Comparison of ENCODE assay signal across 24 cellular contexts in genomic region chr1:246709196-246709595, GRCh38. TPM values are rescaled to one million over a fixed set of nuclear protein-coding genes. Genes with fewer than 3 reads are reported as not detected.
DNase-seq lines count a peak whose midpoint lies in the region; ATAC-seq, FAIRE-seq and TF ChIP-seq lines count a peak whose summit lies in the region.
"Had no signal": no experiment of that assay in that cellular context is flagged by ENCODE, and none has a peak within 500 bp of the region (broad histone marks: within the 10 kb centered on the region; RNA-seq: fewer than 3 reads in every experiment).

No MANE protein-coding gene starts in this region.

- no peak overlapping the region for H3K4ac ChIP-seq in IMR-90 (ENCODE audit: low read depth, low read length)

- no peaks in the 10 kb centered on the region; the same call in 1 of the 2 replicates for H3K9me1 ChIP-seq in IMR-90 (ENCODE audit: insufficient read depth, low read length)
- H3K9me1 ChIP-seq in K562 (ENCODE audit: control insufficient read depth, insufficient read depth, low read length), result no peaks in the 10 kb centered on the region

- POLR2A ChIA-PET in IMR-90 (lab: Charles Lee; ENCODE audit: unreplicated experiment) (interaction anchor here (1.1 kb wide), 1 partner anchor 15 kb away, joined by 3 read pairs; the partner anchor contains the start of gene SCCPDH), K562 (lab: Yijun Ruan, JAX) (interaction anchor here (0.8 to 1.1 kb wide), 2 partner anchors 15 to 26 kb away, joined by 3 read pairs; partner anchors contain the start of gene SCCPDH)

- DNase-seq in IMR-90 (no peak), K562 (ENCODE audit: extremely low read depth in 1 of 4, low spot score in 3 of 4) (no peak), right lobe of liver (no peak), epidermal melanocyte (ENCODE audit: insufficient read length, low spot score) (no peak), NCI-H510A (lab: John Stamatoyannopoulos, UW) (no peak)
- DNase-seq: Calu3, DMS79 treated with DMSO at 0.1 percent for 48 hours, H9, HFFc6, NCI-H1092, NCI-H1436, NCI-H187 treated with DMSO at 0.1 percent for 48 hours, NCI-H2107, NCI-H524 treated with DMSO at 0.1 percent for 48 hours, NCI-H82, SHP77, T-helper 1 cell had no signal

- no peak overlapping the region for H4K8ac ChIP-seq in IMR-90 (ENCODE audit: low read depth in 2 of 2, low read length in 2 of 2)

- H4K20me1 ChIP-seq in IMR-90 (ENCODE audit: insufficient read depth, low read length) (no peaks in the 10 kb centered on the region), K562 (replicated peaks; ENCODE audit: control insufficient read depth, insufficient read depth, low read length) (no peaks in the 10 kb centered on the region)

- WGBS in IMR-90 (ENCODE audit: extremely low coverage in 2 of 2, insufficient read length in 1 of 2), 2 experiments, result 100% methylated on average over 2 of the region's 4 CpGs; no CpG with 5 or more reads in 1 of the 2 experiments
- 22% methylated on average over 4 of the region's 4 CpGs for WGBS in K562 (ENCODE audit: insufficient coverage, low coverage, missing lambda C conversion rate)
- WGBS in right lobe of liver (ENCODE audit: insufficient coverage, low coverage, low lambda C conversion rate, missing lambda C conversion rate), result 38% methylated on average over 4 of the region's 4 CpGs

- TF ChIP-seq RAD21 in IMR-90 (IDR thresholded peaks at IDR 0.05; ENCODE audit: low read length), result no peak
- TF ChIP-seq RAD21 in K562 (CRISPR knock-in tag; conservative IDR thresholded peaks at IDR 0.05 in 1 of 2, IDR thresholded peaks at IDR 0.05 in 1 of 2), result no peak

- H2BK5ac ChIP-seq in IMR-90 (ENCODE audit: low read depth, low read length, poor library complexity, severe bottlenecking), result no peak overlapping the region

- TF ChIP-seq CTCF in IMR-90 (conservative IDR thresholded peaks at IDR 0.05; ENCODE audit: low read depth, low read length) (no peak), K562 (IDR thresholded peaks at IDR 0.05 in 2 of 3, conservative IDR thresholded peaks at IDR 0.05 in 1 of 3; ENCODE audit: insufficient read depth in 2 of 3, low read depth in 1 of 3, low read length in 3 of 3) (no peak), right lobe of liver (IDR thresholded peaks at IDR 0.05) (no peak)

- intact Hi-C loops in IMR-90 (cut with micrococcal nuclease), result no loop called here
- intact Hi-C loops in K562 (cut with micrococcal nuclease), result no loop called here
- intact Hi-C loops in right lobe of liver (cut with DNase I), result no loop called here

- H3K56ac ChIP-seq in IMR-90 (ENCODE audit: extremely low read depth, insufficient read depth, low read length), result no peak overlapping the region

- no peak overlapping the region for H3K18ac ChIP-seq in IMR-90 (ENCODE audit: low read depth, low read length)

- H3K79me2 ChIP-seq in K562 (ENCODE audit: control insufficient read depth, insufficient read depth, low read length), result no peaks in the 10 kb centered on the region

- no peak overlapping the region; the same call in 1 of the 2 replicates for H4K91ac ChIP-seq in IMR-90 (ENCODE audit: insufficient read depth, low read depth, low read length)

- H3K36me3 ChIP-seq in IMR-90 (ENCODE audit: control insufficient read depth, insufficient read depth, low read length) (no peaks in the 10 kb centered on the region), K562 (ENCODE audit: control insufficient read depth, insufficient read depth, low read length) (no peaks in the 10 kb centered on the region), right lobe of liver (no peaks in the 10 kb centered on the region)

- TF ChIP-seq EP300 in K562 (IDR thresholded peaks at IDR 0.05; ENCODE audit: low read length), result no peak

- in situ Hi-C loops in IMR-90 (cut with MboI; ENCODE audit: low sequenced_read_pairs), result no loop called here
- in situ Hi-C loops in K562 (cut with MboI), result no loop called here

- TF ChIP-seq POLR2A in IMR-90 (IDR thresholded peaks at IDR 0.05; ENCODE audit: low read depth, low read length), result no peak
- TF ChIP-seq POLR2A in K562 (conservative IDR thresholded peaks at IDR 0.05), result no peak
- TF ChIP-seq POLR2A in right lobe of liver (IDR thresholded peaks at IDR 0.05), result no peak

- dilution Hi-C loops in IMR-90 (cut with HindIII; ENCODE audit: low sequenced_read_pairs, unreplicated experiment), result no loop called here

- H3K4me2 ChIP-seq in IMR-90 (ENCODE audit: low read depth, low read length), result no peak overlapping the region
- H3K4me2 ChIP-seq in K562 (ENCODE audit: insufficient read depth, low read length), result no peak overlapping the region
- H3K4me2 ChIP-seq: GM23338, KMS-11 had no signal

- no peak overlapping the region for H2AFZ ChIP-seq in IMR-90 (replicated peaks; ENCODE audit: low read length, poor library complexity)
- no peak overlapping the region for H2AFZ ChIP-seq in K562 (ENCODE audit: low read depth, low read length)
- H2AFZ ChIP-seq: GM23338 had no signal

- ATAC-seq in IMR-90 (ENCODE audit: low read depth), result no peak
- no peak for ATAC-seq in K562
- peak; percentile 60 to 78 (median 65) for ATAC-seq in right lobe of liver
- no peak for ATAC-seq in GM18502 (IDR thresholded peaks at IDR 0.05; ENCODE audit: poor library complexity, unreplicated experiment)
- no peak for ATAC-seq in GM21825 (IDR thresholded peaks at IDR 0.05; ENCODE audit: unreplicated experiment)
- ATAC-seq: GM23338 had no signal

- no peak overlapping the region for H3K23ac ChIP-seq in IMR-90 (ENCODE audit: low read depth, low read length)

- H2AK9ac ChIP-seq in IMR-90 (replicated peaks; ENCODE audit: low read depth, low read length, poor library complexity), result no peak overlapping the region

- H3K27me3 ChIP-seq in IMR-90 (ENCODE audit: control insufficient read depth, insufficient read depth, low read length) (peaks cover 2% of the 10 kb centered on the region; the same call in 1 of the 2 replicates), K562 (ENCODE audit: control insufficient read depth in 2 of 2, insufficient read depth in 2 of 2, low read length in 2 of 2) (no peaks in the 10 kb centered on the region; a peak in 1 of 5 replicates), right lobe of liver (no peaks in the 10 kb centered on the region)

- BruUV-seq in IMR-90 (replicated peaks; lab: Mats Ljungman, UMichigan) (no TSS peak), K562 (replicated peaks; lab: Mats Ljungman, UMichigan) (no TSS peak)

- no peak overlapping the region for H2BK20ac ChIP-seq in IMR-90 (ENCODE audit: low read depth, low read length)

- no peak overlapping the region for H3K14ac ChIP-seq in IMR-90 (replicated peaks; ENCODE audit: low read depth, low read length)

- FAIRE-seq in K562 (lab: Jason Lieb, UNC), result no peak
- FAIRE-seq: GM12892, HTR-8/SVneo had no signal

- H3K4me1 ChIP-seq in IMR-90 (ENCODE audit: control insufficient read depth, insufficient read depth, low read length) (peaks cover 5% of the 10 kb centered on the region), K562 (replicated peaks in 1 of 2; ENCODE audit: control insufficient read depth in 2 of 2, insufficient read depth in 2 of 2, low read length in 2 of 2) (no peaks in the 10 kb centered on the region), right lobe of liver (peaks cover 0 to 35% (median 10%) of the 10 kb centered on the region in 4 donors)

- H4K5ac ChIP-seq in IMR-90 (ENCODE audit: low read depth, low read length), result no peak overlapping the region

- H3K4me3 ChIP-seq in IMR-90 (ENCODE audit: insufficient read depth, low read depth, low read length), result no peak overlapping the region
- H3K4me3 ChIP-seq in K562, result no peak overlapping the region
- H3K4me3 ChIP-seq in right lobe of liver, result no peak overlapping the region
- H3K4me3 ChIP-seq: GM23338 had no signal

- H2BK15ac ChIP-seq in IMR-90 (ENCODE audit: low read depth, low read length), result no peak overlapping the region

- H3K27ac ChIP-seq in IMR-90 (ENCODE audit: insufficient read depth, low read length) (no peak overlapping the region), K562 (ENCODE audit: extremely low read depth, low read depth, low read length) (no peak overlapping the region), right lobe of liver (peak overlapping the region in 2 of 3 donors; percentile 61 to 78)
- H3K27ac ChIP-seq: KMS-11, RWPE1 had no signal

- no peak overlapping the region for H3K9ac ChIP-seq in IMR-90 (ENCODE audit: low read depth, low read length)
- H3K9ac ChIP-seq in K562 (ENCODE audit: insufficient read depth in 1 of 2, low read depth in 2 of 2, low read length in 2 of 2), result no peak overlapping the region
- H3K9ac ChIP-seq: KMS-11 had no signal

- H3K9me3 ChIP-seq in IMR-90 (ENCODE audit: control insufficient read depth, insufficient read depth, low read length) (peaks cover 6% of the 10 kb centered on the region), K562 (replicated peaks; ENCODE audit: control insufficient read depth, insufficient read depth, low read depth, low read length) (no peaks in the 10 kb centered on the region), right lobe of liver (no peaks in the 10 kb centered on the region)

- H3K79me1 ChIP-seq in IMR-90 (ENCODE audit: low read depth in 1 of 2, low read length in 2 of 2), result no peaks in the 10 kb centered on the region

- H2AK5ac ChIP-seq in IMR-90 (ENCODE audit: low read depth, low read length), result no peak overlapping the region

- no peak overlapping the region for H2BK120ac ChIP-seq in IMR-90 (ENCODE audit: low read depth, low read length)

- CTCF ChIA-PET in IMR-90 (lab: Yijun Ruan, JAX), result no interaction called here
- CTCF ChIA-PET in K562 (lab: Yijun Ruan, JAX; ENCODE audit: low intra/inter-chr PET ratio), result interaction anchor here (0.6 kb wide), 2 partner anchors 159 to 164 kb away, joined by 3 read pairs; no protein-coding TSS in a partner anchor

RNA-seq across cellular contexts. Expression of gene SCCPDH, which starts 15.0 kb away (rescaled TPM):
- total RNA-seq in IMR-90 (2012; rRNA removed), result 37.8 and 46.9 TPM in 2 replicates
- 22.9 and 26.9 TPM in 2 replicates for polyA plus RNA-seq in IMR-90 (2012; rRNA removed)
- 11.5 and 12.8 TPM in 2 replicates for polyA plus RNA-seq in IMR-90 (2012; cell fraction: cytosol; rRNA removed)
- polyA plus RNA-seq in IMR-90 (2012; cell fraction: nucleus; rRNA removed; ENCODE audit: low replicate concordance), result 3.8 and 9.6 TPM in 2 replicates
- 13.0 and 22.1 TPM in 2 replicates for total RNA-seq in K562 (2011; cell fraction: chromatin; rRNA removed; ENCODE audit: low replicate concordance)
- total RNA-seq in K562 (2011; cell fraction: nucleolus; rRNA removed), result 18.0 and 18.2 TPM in 2 replicates
- total RNA-seq in K562 (2011; cell fraction: nucleoplasm; rRNA removed), result 25.6 and 32.5 TPM in 2 replicates
- 37.1 and 42.3 TPM in 2 replicates for total RNA-seq in K562 (2014; rRNA removed)
- 47.1 and 54.4 TPM in 2 replicates for total RNA-seq in K562 (2014; rRNA removed; fragmentation: Illumina TruSeq; extraction: Trizol)
- total RNA-seq in K562 (2015; rRNA removed; fragmentation: Illumina TruSeq; extraction: Trizol), result 36.6 and 38.2 TPM in 2 replicates
- total RNA-seq in K562 (2021), result 37.8 and 38.3 TPM in 2 replicates
- 39.9 and 61.9 TPM in 2 replicates for polyA plus RNA-seq in K562 (2011; rRNA removed)
- polyA plus RNA-seq in K562 (2011; cell fraction: cytosol; rRNA removed), result 20.4 and 30.0 TPM in 2 replicates
- 9.3 and 15.3 TPM in 2 replicates for polyA plus RNA-seq in K562 (2011; cell fraction: nucleus; rRNA removed)
- polyA plus RNA-seq in K562 (2012), result 34.8 and 38.1 TPM in 2 replicates
- 28.8 and 29.8 TPM in 2 replicates for polyA plus RNA-seq in K562 (2014; fragmentation: Illumina TruSeq; extraction: Trizol)
- polyA plus RNA-seq in K562 (2014; fragmentation: Nextera tagmentation; extraction: Ambion mirVana), result 10 to 100 TPM in 1 of 2 experiments, 1 to 10 TPM in 1; 7.0 to 11.8 TPM
- 48.2 and 51.9 TPM in 2 replicates for polyA plus RNA-seq in K562 (2014; rRNA removed)
- 40.2 and 42.3 TPM in 2 replicates for polyA minus RNA-seq in K562 (2011; rRNA and poly(A)+ RNA removed)
- 14.8 and 14.9 TPM in 2 replicates for polyA minus RNA-seq in K562 (2011; cell fraction: cytosol; rRNA and poly(A)+ RNA removed)
- 8.1 and 12.9 TPM in 2 replicates for polyA minus RNA-seq in K562 (2011; cell fraction: nucleus; rRNA and poly(A)+ RNA removed)
- 100 to 1,000 TPM in 1 of 6 experiments, 10 to 100 TPM in 5; 80.3 to 125 (median 85.3) TPM for total RNA-seq in right lobe of liver

Comparison
In these comparisons a context has a peak if more than half of its experiments do, and no peak if none do; other contexts are left out.
1. ATAC-seq: peak in right lobe of liver (4 of 4); none in IMR-90 (single experiment), K562 (single experiment), GM18502 (single experiment) and GM21825 (single experiment).
2. H3K27ac ChIP-seq: peak in right lobe of liver (2 of 3); none in IMR-90 (single experiment) and K562 (single experiment).